In genomic region chr15:30984542-30984941, GRCh38 we compare ENCODE assay signal across 12 cellular contexts. TPM values are rescaled to one million over a fixed set of nuclear protein-coding genes. Genes with fewer than 3 reads are reported as not detected.
DNase-seq lines count a peak whose midpoint lies in the region; ATAC-seq and TF ChIP-seq lines count a peak whose summit lies in the region.
"Had no signal": no experiment of that assay in that cellular context is flagged by ENCODE, and none has a peak within 500 bp of the region (broad histone marks: within the 10 kb centered on the region; RNA-seq: fewer than 3 reads in every experiment).

No MANE protein-coding gene starts in this region.

- H3K36me3 ChIP-seq in mammary epithelial cell (ENCODE audit: insufficient read depth, low read length) (peaks cover 2% of the 10 kb centered on the region), vagina (peaks cover 0 to 8% of the 10 kb centered on the region in 2 donors)

- in situ Hi-C loops in mammary epithelial cell (cut with MboI; ENCODE audit: low sequenced_read_pairs in 2 of 2) = loop anchor here in 1 of 2 donors (25.0 kb wide), 1 partner anchor 103 kb away; no protein-coding TSS in a partner anchor

- H4K20me1 ChIP-seq in mammary epithelial cell (ENCODE audit: insufficient read depth, low read length) = no peaks in the 10 kb centered on the region

- no peaks in the 10 kb centered on the region for H3K9me3 Mint-ChIP-seq in natural killer cell
- H3K9me3 Mint-ChIP-seq in natural killer cell treated with Interleukin-12 subunit alpha and Interleukin-12 subunit beta and Interleukin-15 and Interleukin-18, amount 100 ng/mL, for 72 hours = no peaks in the 10 kb centered on the region
- no peaks in the 10 kb centered on the region for H3K9me3 Mint-ChIP-seq in activated CD8-positive, alpha-beta memory T cell treated with anti-CD3 and anti-CD28 coated beads, Interleukin-2, amount 10 ng/mL, durations not matched to agents 7 days and 5 days (ENCODE audit: low read depth)

- TF ChIP-seq CTCF in natural killer cell (IDR thresholded peaks at IDR 0.05) (no peak), mammary epithelial cell (conservative IDR thresholded peaks at IDR 0.05 in 1 of 2, IDR thresholded peaks at IDR 0.05 in 1 of 2; ENCODE audit: extremely low read depth in 1 of 2, insufficient read depth in 1 of 2, low read depth in 1 of 2, low read length in 2 of 2) (no peak), vagina (IDR thresholded peaks at IDR 0.05) (no peak)

- BruUV-seq in mammary epithelial cell (replicated peaks; lab: Mats Ljungman, UMichigan) = no TSS peak

- no peaks in the 10 kb centered on the region for H3K27me3 ChIP-seq in mammary epithelial cell (ENCODE audit: insufficient read depth, low read length)
- H3K27me3 ChIP-seq in vagina = no peaks in the 10 kb centered on the region

- no peaks in the 10 kb centered on the region for H3K9me3 ChIP-seq in mammary epithelial cell (replicated peaks; ENCODE audit: insufficient read depth, low read length)
- H3K9me3 ChIP-seq in vagina = no peaks in the 10 kb centered on the region

- H3K4me3 Mint-ChIP-seq in natural killer cell = no peak overlapping the region
- no peak overlapping the region for H3K4me3 Mint-ChIP-seq in natural killer cell treated with Interleukin-12 subunit alpha and Interleukin-12 subunit beta and Interleukin-15 and Interleukin-18, amount 100 ng/mL, for 72 hours
- H3K4me3 Mint-ChIP-seq in activated CD8-positive, alpha-beta memory T cell treated with anti-CD3 and anti-CD28 coated beads, Interleukin-2, amount 10 ng/mL, durations not matched to agents 7 days and 5 days = no peak overlapping the region
- H3K4me3 Mint-ChIP-seq: activated naive CD8-positive, alpha-beta T cell treated with anti-CD3 and anti-CD28 coated beads, Interleukin-2, amount 10 ng/mL, durations not matched to agents 7 days and 5 days had no signal

- no peaks in the 10 kb centered on the region for H3K36me3 Mint-ChIP-seq in natural killer cell
- H3K36me3 Mint-ChIP-seq in natural killer cell treated with Interleukin-12 subunit alpha and Interleukin-12 subunit beta and Interleukin-15 and Interleukin-18, amount 100 ng/mL, for 72 hours = peaks cover 20% of the 10 kb centered on the region
- H3K36me3 Mint-ChIP-seq in activated CD8-positive, alpha-beta memory T cell treated with anti-CD3 and anti-CD28 coated beads, Interleukin-2, amount 10 ng/mL, durations not matched to agents 7 days and 5 days = peaks cover 30% of the 10 kb centered on the region

- intact Hi-C loops in natural killer cell (cut with micrococcal nuclease) = no loop called here
- intact Hi-C loops in mammary epithelial cell (cut with micrococcal nuclease) = no loop called here
- intact Hi-C loops in vagina (cut with DNase I) = no loop called here

- peak overlapping the region; percentile 65 for H3K4me2 ChIP-seq in mammary epithelial cell (ENCODE audit: insufficient read depth, low read depth, low read length)

- peaks cover 53% of the 10 kb centered on the region for H3K79me2 ChIP-seq in mammary epithelial cell (ENCODE audit: insufficient read depth, low read length)

- no peak overlapping the region for H3K4me3 ChIP-seq in mammary epithelial cell (replicated peaks in 1 of 3; ENCODE audit: insufficient read depth in 1 of 3, low read depth in 2 of 3, low read length in 3 of 3)
- H3K4me3 ChIP-seq in vagina = peak overlapping the region; percentile 1 to 14

- TF ChIP-seq POLR2A in vagina (IDR thresholded peaks at IDR 0.05) = no peak

- CTCF ChIA-PET in mammary epithelial cell (lab: Charles Lee; ENCODE audit: low non-redundant PET) = no interaction called here
- CTCF ChIA-PET in activated CD8-positive, alpha-beta memory T cell treated with anti-CD3 and anti-CD28 coated beads, Interleukin-2, amount 10 ng/mL, durations not matched to agents 7 days and 5 days (lab: Charles Lee) = interaction anchor here (1.3 kb wide), 1 partner anchor 80 kb away, joined by 3 read pairs; the partner anchor contains the start of gene FAN1

- H3K4me1 ChIP-seq in mammary epithelial cell (ENCODE audit: insufficient read depth, low read length) (peaks cover 14% of the 10 kb centered on the region), vagina (peaks cover 85% of the 10 kb centered on the region)

- WGBS in mammary epithelial cell (ENCODE audit: low coverage, missing lambda C conversion rate) = 12% methylated on average over 6 of the region's 6 CpGs

- H3K4me1 Mint-ChIP-seq in natural killer cell = peaks cover 68 to 74% of the 10 kb centered on the region in 2 donors
- peaks cover 50 to 55% of the 10 kb centered on the region in 2 donors for H3K4me1 Mint-ChIP-seq in natural killer cell treated with Interleukin-12 subunit alpha and Interleukin-12 subunit beta and Interleukin-15 and Interleukin-18, amount 100 ng/mL, for 72 hours (ENCODE audit: low read depth in 2 of 2)
- H3K4me1 Mint-ChIP-seq in activated CD8-positive, alpha-beta memory T cell treated with anti-CD3 and anti-CD28 coated beads, Interleukin-2, amount 10 ng/mL, durations not matched to agents 7 days and 5 days = peaks cover 29% of the 10 kb centered on the region

- dilution Hi-C loops in mammary epithelial cell (cut with HindIII; ENCODE audit: low sequenced_read_pairs) = no loop called here

- H3K27ac Mint-ChIP-seq in natural killer cell = peak overlapping the region; percentile 29 to 77
- peak overlapping the region in 1 of 2 donors; percentile 27 for H3K27ac Mint-ChIP-seq in natural killer cell treated with Interleukin-12 subunit alpha and Interleukin-12 subunit beta and Interleukin-15 and Interleukin-18, amount 100 ng/mL, for 72 hours
- H3K27ac Mint-ChIP-seq in activated CD8-positive, alpha-beta memory T cell treated with anti-CD3 and anti-CD28 coated beads, Interleukin-2, amount 10 ng/mL, durations not matched to agents 7 days and 5 days = no peak overlapping the region
- H3K27ac Mint-ChIP-seq: activated naive CD8-positive, alpha-beta T cell treated with anti-CD3 and anti-CD28 coated beads, Interleukin-2, amount 10 ng/mL, durations not matched to agents 7 days and 5 days had no signal

- DNase-seq in natural killer cell = no peak
- DNase-seq in natural killer cell treated with Interleukin-12 subunit alpha and Interleukin-12 subunit beta and Interleukin-15 and Interleukin-18, amount 100 ng/mL, for 72 hours (ENCODE audit: low spot score) = no peak
- no peak for DNase-seq in mammary epithelial cell
- DNase-seq in midbrain (lab: John Stamatoyannopoulos, UW) = peak; percentile 82
- no peak for DNase-seq in vagina (ENCODE audit: extremely low spot score in 2 of 2)
- DNase-seq in DMS79 (lab: John Stamatoyannopoulos, UW) = no peak
- no peak for DNase-seq in activated CD8-positive, alpha-beta memory T cell treated with anti-CD3 and anti-CD28 coated beads, Interleukin-2, amount 10 ng/mL, durations not matched to agents 7 days and 5 days
- DNase-seq: activated naive CD8-positive, alpha-beta T cell treated with anti-CD3 and anti-CD28 coated beads, Interleukin-2, amount 10 ng/mL, durations not matched to agents 7 days and 5 days; AML-193; NCI-H2029; T-helper 9 cell had no signal

- H3K9ac ChIP-seq in mammary epithelial cell (ENCODE audit: insufficient read depth, low read length) = no peak overlapping the region

- ATAC-seq in natural killer cell (no peak), GM19452 (IDR thresholded peaks at IDR 0.05; ENCODE audit: unreplicated experiment) (no peak)
- ATAC-seq in natural killer cell treated with Interleukin-12 subunit alpha and Interleukin-12 subunit beta and Interleukin-15 and Interleukin-18, amount 100 ng/mL, for 72 hours = no peak
- ATAC-seq in activated CD8-positive, alpha-beta memory T cell treated with anti-CD3 and anti-CD28 coated beads, Interleukin-2, amount 10 ng/mL, durations not matched to agents 7 days and 5 days = no peak

- H3K27me3 Mint-ChIP-seq in natural killer cell (ENCODE audit: low read depth in 2 of 2) = no peaks in the 10 kb centered on the region
- H3K27me3 Mint-ChIP-seq in natural killer cell treated with Interleukin-12 subunit alpha and Interleukin-12 subunit beta and Interleukin-15 and Interleukin-18, amount 100 ng/mL, for 72 hours = no peaks in the 10 kb centered on the region
- no peaks in the 10 kb centered on the region for H3K27me3 Mint-ChIP-seq in activated CD8-positive, alpha-beta memory T cell treated with anti-CD3 and anti-CD28 coated beads, Interleukin-2, amount 10 ng/mL, durations not matched to agents 7 days and 5 days
- H3K27me3 Mint-ChIP-seq: activated naive CD8-positive, alpha-beta T cell treated with anti-CD3 and anti-CD28 coated beads, Interleukin-2, amount 10 ng/mL, durations not matched to agents 7 days and 5 days had no signal

- H2AFZ ChIP-seq in mammary epithelial cell (ENCODE audit: low read depth, low read length) = peak overlapping the region; percentile 40

- no peak overlapping the region for H3K27ac ChIP-seq in mammary epithelial cell (ENCODE audit: insufficient read depth, low read depth, low read length)
- H3K27ac ChIP-seq in vagina = peak overlapping the region; percentile 6

RNA-seq across cellular contexts. Expression of gene MTMR10, which starts 6.9 kb away (rescaled TPM):
- total RNA-seq in natural killer cell (10 to 100 TPM; 46.3 to 64.5 (median 54.2) TPM), mammary epithelial cell (10 to 100 TPM; 15.8 to 17.9 TPM), vagina (29.2 TPM)
- 10 to 100 TPM; 19.1 to 21.5 TPM for total RNA-seq in natural killer cell treated with Interleukin-12 subunit alpha and Interleukin-12 subunit beta and Interleukin-15 and Interleukin-18, amount 100 ng/mL, for 72 hours
- 6.7 TPM for polyA plus RNA-seq in mammary epithelial cell
- polyA minus RNA-seq in mammary epithelial cell = 30.0 TPM
- 10 to 100 TPM; 19.9 to 21.4 TPM for total RNA-seq in activated CD8-positive, alpha-beta memory T cell treated with anti-CD3 and anti-CD28 coated beads, Interleukin-2, amount 10 ng/mL, durations not matched to agents 7 days and 5 days

Comparison
In these comparisons a context has a peak if more than half of its experiments do, and no peak if none do; other contexts are left out.
1. H3K4me3 ChIP-seq: peak in vagina (2 of 2); none in mammary epithelial cell (0 of 3).